7 cellular contexts compared by ENCODE assay signal in the genomic region with DNA sequence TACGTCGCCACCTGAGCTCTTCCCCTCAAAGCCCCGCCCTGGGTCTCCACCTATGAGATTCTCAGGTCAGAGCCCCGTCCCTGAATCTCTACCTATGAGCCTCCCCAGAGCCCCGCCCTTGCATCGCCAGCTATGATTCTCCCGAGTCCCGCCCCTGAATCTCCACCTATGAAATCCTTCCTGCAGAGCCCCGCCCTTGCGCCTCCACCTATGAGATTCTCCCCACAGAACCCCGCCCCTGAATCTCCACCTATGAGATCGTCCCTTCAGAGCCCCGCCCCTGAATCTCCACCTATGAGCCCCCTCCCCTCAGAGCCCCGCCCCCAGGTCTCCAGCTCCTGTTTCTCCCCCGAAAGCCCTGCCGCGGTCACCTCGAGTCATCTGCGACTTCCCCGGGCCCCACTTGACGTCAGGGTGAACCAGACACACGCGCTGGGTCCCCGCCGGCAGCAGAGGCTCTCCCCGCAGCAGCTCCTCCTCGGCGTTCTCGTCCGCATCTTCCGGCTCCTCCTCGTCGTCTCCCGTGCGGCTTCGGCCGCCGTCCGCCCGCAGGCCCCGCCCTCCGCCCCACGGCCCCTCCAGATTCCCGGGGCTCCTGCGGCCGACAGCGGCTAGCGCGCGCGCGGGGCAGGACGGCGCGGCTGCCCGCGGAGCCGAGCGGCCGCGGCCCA. TPM values are rescaled to one million over a fixed set of nuclear protein-coding genes. Genes with fewer than 3 reads are reported as not detected.
A peak's percentile ranks its signal among the peaks of the same experiment; 100 is the strongest.
DNase-seq lines count a peak whose midpoint lies in the region; ATAC-seq and TF ChIP-seq lines count a peak whose summit lies in the region.

No MANE protein-coding gene starts in this region.

- intact Hi-C loops in right lobe of liver (cut with DNase I): no loop called here

- 2% methylated on average over 32 of the region's 61 CpGs for WGBS in right lobe of liver (ENCODE audit: insufficient coverage, low coverage, low lambda C conversion rate, missing lambda C conversion rate)

- H3K27me3 ChIP-seq in WERI-Rb-1 (ENCODE audit: insufficient read depth, low read depth, severe bottlenecking) (no peaks in the 10 kb centered on the region), right lobe of liver (no peaks in the 10 kb centered on the region)

- TF ChIP-seq POLR2A in right lobe of liver (IDR thresholded peaks at IDR 0.05): peak; percentile 62

- peak overlapping the region; percentile 92 for H3K27ac ChIP-seq in WERI-Rb-1
- H3K27ac ChIP-seq in right lobe of liver: peak overlapping the region; percentile 72 to 89 (median 86)

- DNase-seq in WERI-Rb-1 (peak; percentile 99), choroid plexus epithelial cell (ENCODE audit: low read depth) (peak; percentile 100), right lobe of liver (peak; percentile 98), occipital lobe (lab: John Stamatoyannopoulos, UW) (no peak)
- DNase-seq in stimulated activated CD4-positive, alpha-beta T cell treated with anti-CD3 and anti-CD28 coated beads, TNF-alpha, amount 100 ng/mL, for 1 hour (ENCODE audit: low read depth in 3 of 3, low spot score in 1 of 3): peak; percentile 90 to 95 (median 93)

- H3K9me3 ChIP-seq in WERI-Rb-1 (ENCODE audit: severe bottlenecking): no peaks in the 10 kb centered on the region
- no peaks in the 10 kb centered on the region for H3K9me3 ChIP-seq in right lobe of liver

- H3K4me1 ChIP-seq in right lobe of liver: peaks cover 0 to 11% (median 0%) of the 10 kb centered on the region in 4 donors

- ATAC-seq in GM18909 (IDR thresholded peaks at IDR 0.05; ENCODE audit: poor library complexity, unreplicated experiment): peak; percentile 72
- ATAC-seq in HG03139 (IDR thresholded peaks at IDR 0.05; ENCODE audit: unreplicated experiment): peak; percentile 55
- peak; percentile 75 to 83 (median 78) for ATAC-seq in right lobe of liver

- TF ChIP-seq CTCF in WERI-Rb-1 (IDR thresholded peaks at IDR 0.05; ENCODE audit: low read depth, low read length) (no peak), choroid plexus epithelial cell (conservative IDR thresholded peaks at IDR 0.05; ENCODE audit: low read depth, low read length) (no peak), right lobe of liver (IDR thresholded peaks at IDR 0.05) (no peak)

- H3K36me3 ChIP-seq in WERI-Rb-1 (peaks cover 25% of the 10 kb centered on the region), right lobe of liver (peaks cover 0 to 15% (median under 1%) of the 10 kb centered on the region in 4 donors)

- peak overlapping the region; percentile 79 for H3K4me3 ChIP-seq in WERI-Rb-1 (ENCODE audit: low read depth, low read length)
- H3K4me3 ChIP-seq in choroid plexus epithelial cell (ENCODE audit: low read depth, low read length): peak overlapping the region; percentile 88
- H3K4me3 ChIP-seq in right lobe of liver: peak overlapping the region; percentile 54 to 90 (median 76)

RNA-seq across cellular contexts. Expression of a gene that starts 0.4 kb away (rescaled TPM):
- total RNA-seq in right lobe of liver (10 to 100 TPM; 20.9 to 32.8 (median 23.2) TPM), occipital lobe (15.0 TPM)

RNA-seq across cellular contexts. Expression of a gene that starts 37.0 kb away (rescaled TPM):
- total RNA-seq in right lobe of liver (10 to 100 TPM in 1 of 6 experiments, 1 to 10 TPM in 5; 3.4 to 11.2 (median 5.1) TPM), occipital lobe (16.2 TPM)
